In the genomic region with DNA sequence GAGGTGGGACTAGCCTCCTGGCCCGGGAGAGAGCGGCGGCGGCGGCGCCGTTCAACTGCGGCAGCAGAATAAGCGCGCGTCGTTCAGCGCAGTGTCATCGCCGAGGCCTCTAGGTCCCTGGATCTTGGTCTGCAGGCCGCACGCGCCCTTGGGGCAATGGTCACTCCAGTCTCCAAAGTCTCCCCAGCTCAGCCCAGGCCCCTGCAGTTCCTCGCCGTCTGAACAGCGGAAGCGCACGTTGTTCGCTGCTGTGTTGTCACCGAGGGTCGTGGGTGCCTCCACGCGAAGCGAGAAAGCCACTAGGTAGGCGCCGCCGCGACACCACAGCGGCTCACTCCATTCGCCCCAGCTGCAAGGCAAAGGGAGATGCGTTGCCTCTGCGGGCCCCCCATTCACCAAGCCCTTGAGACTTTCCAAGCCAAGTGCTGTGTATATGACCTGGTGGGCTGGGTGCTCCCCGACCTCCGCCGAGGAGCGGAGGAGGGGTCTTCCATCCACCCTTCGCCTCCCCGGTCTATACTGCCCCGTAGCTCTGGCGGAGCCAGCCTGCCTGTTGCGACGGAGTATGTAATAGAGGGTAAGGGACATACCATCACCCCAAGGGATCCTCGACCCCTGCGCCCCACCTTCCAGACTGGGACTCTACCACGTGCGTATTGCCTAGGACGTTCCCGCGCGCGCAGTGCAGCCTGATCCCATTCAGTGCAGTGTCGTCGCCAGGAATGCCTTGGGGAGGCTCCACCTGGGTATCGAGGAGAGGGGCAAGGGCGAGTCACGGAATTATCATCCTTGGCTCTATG, we compare ENCODE assay signal across 15 cellular contexts. TPM values are rescaled to one million over a fixed set of nuclear protein-coding genes. Genes with fewer than 3 reads are reported as not detected.
A peak's percentile ranks its signal among the peaks of the same experiment; 100 is the strongest.
DNase-seq lines count a peak whose midpoint lies in the region; ATAC-seq and TF ChIP-seq lines count a peak whose summit lies in the region.
"Had no signal": no experiment of that assay in that cellular context is flagged by ENCODE, and none has a peak within 500 bp of the region (broad histone marks: within the 10 kb centered on the region; RNA-seq: fewer than 3 reads in every experiment).

No MANE protein-coding gene starts in this region.

- intact Hi-C loops in activated B cell treated with CpG ODN at 0.5 μM for 24 hours (cut with micrococcal nuclease), result loop anchor here (1.0 kb wide), 1 partner anchor 75 kb away; the partner anchor contains the start of gene ARRB2
- intact Hi-C loops in spleen (cut with DNase I; ENCODE audit: low total_unique reads), result loop anchor here (5.0 to 10.0 kb wide), 2 partner anchors 51 to 102 kb away; partner anchors contain the start of genes CXCL16, MED11 and ZMYND15

- POLR2A ChIA-PET in activated B cell treated with CpG ODN at 0.5 μM for 24 hours (lab: Charles Lee), result no interaction called here

- peak overlapping the region; percentile 4 to 36 for H3K4me3 ChIP-seq in right atrium auricular region
- peak overlapping the region in 6 of 8 donors; percentile 3 to 58 (median 18) for H3K4me3 ChIP-seq in spleen
- H3K4me3 ChIP-seq: lung, SJSA1 had no signal

- CTCF ChIA-PET in activated B cell treated with CpG ODN at 0.5 μM for 24 hours (lab: Charles Lee), result no interaction called here

- H3K9me3 ChIP-seq in right atrium auricular region, result no peaks in the 10 kb centered on the region
- H3K9me3 ChIP-seq in spleen, result no peaks in the 10 kb centered on the region
- H3K9me3 ChIP-seq: BE2C, SJSA1 had no signal

- H3K4me1 Mint-ChIP-seq in T-helper 1 cell treated with Interleukin-12 subunit alpha and Interleukin-12 subunit beta and Interleukin-4 antibody, amounts not matched to agents 30 μg/mL and 1 μg/mL, for 36 hours (ENCODE audit: low read depth), result peaks cover 21% of the 10 kb centered on the region
- peaks cover 14% of the 10 kb centered on the region for H3K4me1 Mint-ChIP-seq in activated B cell treated with CpG ODN at 0.5 μM for 24 hours

- ATAC-seq in activated B cell treated with CpG ODN at 0.5 μM for 24 hours (ENCODE audit: low read depth), result no peak
- no peak for ATAC-seq in HG03095 (IDR thresholded peaks at IDR 0.05; ENCODE audit: unreplicated experiment)
- no peak for ATAC-seq in GM18867 (IDR thresholded peaks at IDR 0.05; ENCODE audit: unreplicated experiment)

- H3K36me3 ChIP-seq in right atrium auricular region (no peaks in the 10 kb centered on the region), spleen (no peaks in the 10 kb centered on the region)
- H3K36me3 ChIP-seq: BE2C, SJSA1 had no signal

- no peak overlapping the region for H3K27ac ChIP-seq in right atrium auricular region
- H3K27ac ChIP-seq in spleen, result peak overlapping the region in 6 of 8 donors; percentile 2 to 67 (median 40)
- H3K27ac ChIP-seq: SJSA1 had no signal

- H3K4me1 ChIP-seq in right atrium auricular region, result peaks cover 0 to 40% of the 10 kb centered on the region in 2 donors
- peaks cover 21 to 60% (median 45%) of the 10 kb centered on the region in 6 donors for H3K4me1 ChIP-seq in spleen
- H3K4me1 ChIP-seq: BE2C had no signal

- TF ChIP-seq POLR2A in spleen (IDR thresholded peaks at IDR 0.05), result no peak

- H3K9me3 Mint-ChIP-seq in T-helper 1 cell treated with Interleukin-12 subunit alpha and Interleukin-12 subunit beta and Interleukin-4 antibody, amounts not matched to agents 30 μg/mL and 1 μg/mL, for 36 hours, result no peaks in the 10 kb centered on the region
- H3K9me3 Mint-ChIP-seq in activated B cell treated with CpG ODN at 0.5 μM for 24 hours, result no peaks in the 10 kb centered on the region

- H3K4me3 Mint-ChIP-seq in T-helper 1 cell treated with Interleukin-12 subunit alpha and Interleukin-12 subunit beta and Interleukin-4 antibody, amounts not matched to agents 30 μg/mL and 1 μg/mL, for 36 hours, result peak overlapping the region; percentile 51
- peak overlapping the region; percentile 28 for H3K4me3 Mint-ChIP-seq in activated B cell treated with CpG ODN at 0.5 μM for 24 hours

- H3K27me3 Mint-ChIP-seq in T-helper 1 cell treated with Interleukin-12 subunit alpha and Interleukin-12 subunit beta and Interleukin-4 antibody, amounts not matched to agents 30 μg/mL and 1 μg/mL, for 36 hours (ENCODE audit: low read depth), result peaks cover 72% of the 10 kb centered on the region
- peaks cover 36% of the 10 kb centered on the region for H3K27me3 Mint-ChIP-seq in activated B cell treated with CpG ODN at 0.5 μM for 24 hours

- no peak overlapping the region for H3K27ac Mint-ChIP-seq in T-helper 1 cell treated with Interleukin-12 subunit alpha and Interleukin-12 subunit beta and Interleukin-4 antibody, amounts not matched to agents 30 μg/mL and 1 μg/mL, for 36 hours
- no peak overlapping the region for H3K27ac Mint-ChIP-seq in activated B cell treated with CpG ODN at 0.5 μM for 24 hours

- WGBS in spleen, 5 donors, result 9 to 25% (median 11%) methylated on average over 23 to 61 of the region's 61 CpGs

- DNase-seq in T-helper 1 cell (no peak), activated B cell treated with CpG ODN at 0.5 μM for 24 hours (no peak), right atrium auricular region (ENCODE audit: low spot score) (no peak), spleen (no peak), AG08396 (ENCODE audit: low spot score) (no peak)
- DNase-seq: activated CD8-positive, alpha-beta memory T cell treated with anti-CD3 and anti-CD28 coated beads, Interleukin-2, amount 50 U/mL, for 48 hours; BE2C; effector CD8-positive, alpha-beta T cell; NCI-H1436 treated with DMSO at 0.1 percent for 48 hours had no signal

- TF ChIP-seq CTCF in activated B cell treated with CpG ODN at 0.5 μM for 24 hours (IDR thresholded peaks at IDR 0.05) (no peak), right atrium auricular region (IDR thresholded peaks at IDR 0.05) (no peak), spleen (IDR thresholded peaks at IDR 0.05 in 8 of 11, conservative IDR thresholded peaks at IDR 0.05 in 3 of 11) (no peak)

- H3K27me3 ChIP-seq in right atrium auricular region (no peaks in the 10 kb centered on the region), spleen (replicated peaks in 1 of 7) (peaks cover 0 to 90% (median 34%) of the 10 kb centered on the region in 7 donors)
- H3K27me3 ChIP-seq: SJSA1 had no signal

- H3K36me3 Mint-ChIP-seq in T-helper 1 cell treated with Interleukin-12 subunit alpha and Interleukin-12 subunit beta and Interleukin-4 antibody, amounts not matched to agents 30 μg/mL and 1 μg/mL, for 36 hours (ENCODE audit: low read depth), result peaks cover 2% of the 10 kb centered on the region
- H3K36me3 Mint-ChIP-seq in activated B cell treated with CpG ODN at 0.5 μM for 24 hours (ENCODE audit: low read depth), result no peaks in the 10 kb centered on the region

RNA-seq across cellular contexts. Expression of gene VMO1, which starts 0.7 kb away (rescaled TPM):
- total RNA-seq in activated B cell treated with CpG ODN at 0.5 μM for 24 hours (not detected in 2 replicates), right atrium auricular region (1 to 10 TPM in 1 of 2 donors, not detected in 1; 3.9 TPM), spleen (10 to 100 TPM in 5 of 7 donors, 1 to 10 TPM in 2; 5.8 to 74.3 (median 16.5) TPM)
- 10 to 100 TPM in 1 of 3 donors, 1 to 10 TPM in 2; 5.0 to 10.9 (median 8.4) TPM for polyA plus RNA-seq in spleen
- total RNA-seq: SJSA1 had no signal

RNA-seq across cellular contexts. Expression of gene GLTPD2, which starts 3.3 kb away (rescaled TPM):
- total RNA-seq in activated B cell treated with CpG ODN at 0.5 μM for 24 hours (not detected in 2 replicates), right atrium auricular region (not detected), spleen (not detected)
- polyA plus RNA-seq in spleen, result under 1 TPM in 1 of 3 donors, not detected in 2; 0.06 TPM
- total RNA-seq: SJSA1, ureter had no signal

RNA-seq across cellular contexts. Expression of gene PSMB6, which starts 10.5 kb away (rescaled TPM):
- total RNA-seq in activated B cell treated with CpG ODN at 0.5 μM for 24 hours (110 and 123 TPM in 2 replicates), right atrium auricular region (100 to 1,000 TPM; 153 to 201 TPM), spleen (100 to 1,000 TPM in 1 of 7 donors, 10 to 100 TPM in 6; 72.9 to 143 (median 84.0) TPM)
- 100 to 1,000 TPM; 106 to 161 (median 124) TPM for polyA plus RNA-seq in spleen

RNA-seq across cellular contexts. Expression of gene TM4SF5, which starts 13.8 kb away (rescaled TPM):
- total RNA-seq in activated B cell treated with CpG ODN at 0.5 μM for 24 hours, result not detected in 2 replicates
- not detected for total RNA-seq in right atrium auricular region
- total RNA-seq in spleen, result not detected
- polyA plus RNA-seq in spleen, result not detected
- total RNA-seq: lung, SJSA1, ureter had no signal
- polyA plus RNA-seq: lung had no signal

Comparison
In these comparisons a context has a peak if more than half of its experiments do, and no peak if none do; other contexts are left out.
1. H3K27ac ChIP-seq: peak in spleen (6 of 8); none in right atrium auricular region (0 of 2).